ENCODE assay signal across 16 cellular contexts in the genomic region with DNA sequence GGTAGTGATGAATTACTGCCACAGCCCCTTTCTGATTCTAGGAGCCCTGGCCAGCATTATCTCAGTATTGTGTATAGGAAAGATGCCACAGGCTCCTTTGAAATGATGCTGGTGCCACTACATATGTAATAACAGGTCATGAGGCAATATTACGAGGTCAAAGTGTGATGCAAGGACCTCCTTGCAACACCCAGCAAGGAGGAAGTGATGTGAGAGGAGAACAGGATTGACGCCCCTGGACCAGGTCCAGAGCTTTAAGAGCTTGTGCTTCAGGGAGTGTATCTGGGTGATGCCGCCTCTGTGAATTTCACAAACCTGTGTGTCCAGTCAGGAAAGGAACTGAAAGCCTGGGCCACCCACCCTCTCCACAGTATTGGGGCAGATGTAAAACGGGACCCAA.
DNase-seq lines count a peak whose midpoint lies in the region; ATAC-seq, FAIRE-seq and TF ChIP-seq lines count a peak whose summit lies in the region.
"Had no signal": no experiment of that assay in that cellular context is flagged by ENCODE, and none has a peak within 500 bp of the region (broad histone marks: within the 10 kb centered on the region; RNA-seq: fewer than 3 reads in every experiment).

No MANE protein-coding gene starts in this region.

- H3K4me1 ChIP-seq in PC-3 (ENCODE audit: insufficient read depth, low read length), result peaks cover 18% of the 10 kb centered on the region
- H3K4me1 ChIP-seq: parathyroid adenoma had no signal

- no peaks in the 10 kb centered on the region for H3K79me2 ChIP-seq in PC-3 (ENCODE audit: low read length)
- H3K79me2 ChIP-seq: parathyroid adenoma had no signal

- CTCF ChIA-PET in PC-3 (lab: Charles Lee), result no interaction called here

- peaks cover 2% of the 10 kb centered on the region for H3K9me3 Mint-ChIP-seq in natural killer cell treated with Interleukin-12 subunit alpha and Interleukin-12 subunit beta and Interleukin-15 and Interleukin-18, amount 100 ng/mL, for 72 hours
- H3K9me3 Mint-ChIP-seq: T-cell had no signal

- no peak for FAIRE-seq in GM12891 (lab: Jason Lieb, UNC)

- H3K36me3 ChIP-seq in PC-3 (ENCODE audit: low read depth, low read length), result no peaks in the 10 kb centered on the region

- DNase-seq in AML-193 (lab: John Stamatoyannopoulos, UW) (peak; percentile 71 to 74), LNCaP clone FGC (ENCODE audit: low read depth) (peak; percentile 52), PC-3 (peak; percentile 48), left colon (peak; percentile 41 to 60), GM12891 (ENCODE audit: insufficient read length, low spot score) (no peak), sciatic nerve (ENCODE audit: low spot score) (no peak), dermis blood vessel endothelial cell (no peak)
- no peak for DNase-seq in natural killer cell treated with Interleukin-12 subunit alpha and Interleukin-12 subunit beta and Interleukin-15 and Interleukin-18, amount 100 ng/mL, for 72 hours (ENCODE audit: low spot score)
- DNase-seq: activated CD4-positive, CD25-positive, alpha-beta regulatory T cell treated with anti-CD3 and anti-CD28 coated beads, Interleukin-2, amount 50 U/mL, for 72 hours; activated CD8-positive, alpha-beta memory T cell treated with anti-CD3 and anti-CD28 coated beads, Interleukin-2, amount 50 U/mL, for 48 hours; activated naive CD4-positive, alpha-beta T cell treated with anti-CD3 and anti-CD28 coated beads, Interleukin-2, amount 50 U/mL, for 16 hours; effector CD8-positive, alpha-beta T cell; NCI-H1930; PC-9 had no signal

- H3K4me1 Mint-ChIP-seq in natural killer cell treated with Interleukin-12 subunit alpha and Interleukin-12 subunit beta and Interleukin-15 and Interleukin-18, amount 100 ng/mL, for 72 hours (ENCODE audit: low read depth in 2 of 2), result no peaks in the 10 kb centered on the region
- H3K4me1 Mint-ChIP-seq: T-cell had no signal

- H3F3A ChIP-seq in PC-3 (ENCODE audit: low read length, unreplicated experiment), result no peaks in the 10 kb centered on the region

- BruUV-seq in PC-3 (replicated peaks; lab: Mats Ljungman, UMichigan), result no TSS peak

- peak overlapping the region; percentile 56 for H3K27ac ChIP-seq in PC-3 (ENCODE audit: low read length)
- H3K27ac ChIP-seq: parathyroid adenoma, PC-9 had no signal

- TF ChIP-seq CTCF in LNCaP clone FGC (IDR thresholded peaks at IDR 0.05; ENCODE audit: control insufficient read depth, extremely low read depth, insufficient read depth), result no peak
- no peak for TF ChIP-seq CTCF in PC-3 (conservative IDR thresholded peaks at IDR 0.05; ENCODE audit: low read depth, low read length)

- POLR2A ChIA-PET in PC-3 (lab: Charles Lee; ENCODE audit: unreplicated experiment), result no interaction called here

- H3K9me3 ChIP-seq in PC-3 (ENCODE audit: low read length), result no peaks in the 10 kb centered on the region

- no peaks in the 10 kb centered on the region for H3K9me2 ChIP-seq in PC-3 (replicated peaks; ENCODE audit: low read length)

- H3K4me3 Mint-ChIP-seq in natural killer cell treated with Interleukin-12 subunit alpha and Interleukin-12 subunit beta and Interleukin-15 and Interleukin-18, amount 100 ng/mL, for 72 hours, result no peak overlapping the region
- H3K4me3 Mint-ChIP-seq: T-cell had no signal

- 0 out of 2 replicates have a peak overlapping the region, but pooled peaks have one; percentile 36 for H2AFZ ChIP-seq in PC-3 (ENCODE audit: low read length)
- H2AFZ ChIP-seq: parathyroid adenoma, PC-9 had no signal

- no peak overlapping the region for H3K27ac Mint-ChIP-seq in natural killer cell treated with Interleukin-12 subunit alpha and Interleukin-12 subunit beta and Interleukin-15 and Interleukin-18, amount 100 ng/mL, for 72 hours
- H3K27ac Mint-ChIP-seq: T-cell had no signal

- no peaks in the 10 kb centered on the region for H3K27me3 ChIP-seq in PC-3 (ENCODE audit: low read length)

- H3K36me3 Mint-ChIP-seq in natural killer cell treated with Interleukin-12 subunit alpha and Interleukin-12 subunit beta and Interleukin-15 and Interleukin-18, amount 100 ng/mL, for 72 hours, result no peaks in the 10 kb centered on the region
- H3K36me3 Mint-ChIP-seq: T-cell had no signal

- H3K4me3 ChIP-seq in LNCaP clone FGC (ENCODE audit: low read depth, low read length) (no peak overlapping the region), PC-3 (ENCODE audit: low read length) (no peak overlapping the region)
- H3K4me3 ChIP-seq: PC-9 had no signal

- H3K4me2 ChIP-seq in PC-3 (ENCODE audit: low read length), result 0 out of 2 replicates have a peak overlapping the region, but pooled peaks have one; percentile 16
- H3K4me2 ChIP-seq: PC-9 had no signal

- no peak overlapping the region for H3K9ac ChIP-seq in PC-3 (ENCODE audit: low read length)
- H3K9ac ChIP-seq: parathyroid adenoma had no signal

- ATAC-seq in PC-3, result no peak
- ATAC-seq in left colon, result peak; percentile 95
- ATAC-seq in natural killer cell treated with Interleukin-12 subunit alpha and Interleukin-12 subunit beta and Interleukin-15 and Interleukin-18, amount 100 ng/mL, for 72 hours, result no peak
- no peak for ATAC-seq in sciatic nerve
- ATAC-seq: T-cell had no signal

- intact Hi-C loops in PC-3 (cut with micrococcal nuclease) (no loop called here), left colon (cut with DNase I, micrococcal nuclease) (no loop called here), sciatic nerve (cut with DNase I) (no loop called here)

- peaks cover 14 to 15% of the 10 kb centered on the region in 2 donors for H3K27me3 Mint-ChIP-seq in natural killer cell treated with Interleukin-12 subunit alpha and Interleukin-12 subunit beta and Interleukin-15 and Interleukin-18, amount 100 ng/mL, for 72 hours

- no peak for TF ChIP-seq POLR2A in GM12891 (IDR thresholded peaks at IDR 0.05; ENCODE audit: low read depth, low read length)

- no peaks in the 10 kb centered on the region for H4K20me1 ChIP-seq in PC-3 (ENCODE audit: low read length)

TF ChIP-seq in GM12891, 5 proteins besides CTCF, POLR2A, EP300 and RAD21:
- TF ChIP-seq TAF1 (IDR thresholded peaks at IDR 0.05; ENCODE audit: low read depth, low read length) (no peak), POLR2AphosphoS5 (IDR thresholded peaks at IDR 0.05; ENCODE audit: low read depth, low read length) (no peak), POU2F2 (IDR thresholded peaks at IDR 0.05; ENCODE audit: low read depth, low read length) (no peak), SPI1 (IDR thresholded peaks at IDR 0.05; ENCODE audit: low read depth, low read length) (no peak)

Comparison
In these comparisons a context has a peak if more than half of its experiments do, and no peak if none do; other contexts are left out.
1. DNase-seq: peak in AML-193 (2 of 2), LNCaP clone FGC (single experiment), PC-3 (single experiment) and left colon (2 of 2); none in natural killer cell treated with Interleukin-12 subunit alpha and Interleukin-12 subunit beta and Interleukin-15 and Interleukin-18, amount 100 ng/mL, for 72 hours (single experiment), GM12891 (single experiment), sciatic nerve (single experiment) and dermis blood vessel endothelial cell (single experiment).